Comparison of ENCODE assay signal across 21 cellular contexts in the genomic region with DNA sequence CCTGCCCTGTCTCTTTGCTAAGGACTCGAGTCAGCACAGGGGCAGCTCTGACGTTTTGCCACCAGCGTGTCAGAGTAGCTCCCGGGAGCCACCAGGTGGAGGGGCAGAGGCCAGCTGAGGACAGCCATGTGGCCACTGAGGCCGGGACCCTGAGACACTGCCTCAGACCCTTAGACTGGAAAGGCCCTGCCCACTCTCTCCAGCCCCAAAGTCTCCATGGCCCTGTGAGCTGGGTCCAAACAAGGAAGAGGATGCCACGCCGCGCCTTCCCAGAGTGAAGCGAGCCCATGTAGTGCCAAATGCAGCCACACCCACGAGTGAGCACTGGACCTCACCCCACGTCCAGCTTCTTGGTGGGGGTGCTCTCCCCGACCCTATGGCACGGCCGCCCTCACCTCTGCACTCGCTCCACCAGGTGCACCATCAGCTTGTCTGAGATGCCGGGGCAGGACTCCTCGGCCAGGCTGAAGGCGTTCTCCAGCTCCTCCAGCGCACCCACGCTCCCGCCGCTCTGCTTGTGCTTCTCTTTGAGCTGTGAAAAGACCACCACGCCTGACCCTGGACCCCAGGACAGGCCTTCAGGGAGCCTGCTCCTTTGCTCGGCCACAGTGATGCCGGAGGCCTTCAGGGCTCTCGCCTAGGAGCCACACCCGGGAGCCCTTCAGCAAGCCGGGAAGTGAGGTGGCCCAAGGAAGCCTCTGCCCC.
"Had no signal": no experiment of that assay in that cellular context is flagged by ENCODE, and none has a peak within 500 bp of the region (broad histone marks: within the 10 kb centered on the region; RNA-seq: fewer than 3 reads in every experiment).

No MANE protein-coding gene starts in this region.

- H3K4me1 Mint-ChIP-seq: activated B cell treated with CpG ODN at 0.5 μM for 24 hours; activated CD4-positive, alpha-beta T cell treated with anti-CD3 and anti-CD28 coated beads, Interleukin-2, amount 10 ng/mL, durations not matched to agents 24 days and 14 days; activated CD8-positive, alpha-beta memory T cell treated with anti-CD3 and anti-CD28 coated beads, Interleukin-2, amount 10 ng/mL, durations not matched to agents 7 days and 5 days; activated naive CD4-positive, alpha-beta T cell treated with anti-CD3 and anti-CD28 coated beads, Interleukin-2, amount 50 U/mL, for 24 hours; T-cell had no signal

- H3K27ac Mint-ChIP-seq: activated B cell treated with CpG ODN at 0.5 μM for 24 hours; activated CD4-positive, alpha-beta T cell treated with anti-CD3 and anti-CD28 coated beads, Interleukin-2, amount 10 ng/mL, durations not matched to agents 24 days and 14 days; activated CD8-positive, alpha-beta memory T cell treated with anti-CD3 and anti-CD28 coated beads, Interleukin-2, amount 10 ng/mL, durations not matched to agents 7 days and 5 days; activated naive CD4-positive, alpha-beta T cell treated with anti-CD3 and anti-CD28 coated beads, Interleukin-2, amount 50 U/mL, for 24 hours; activated T-cell treated with anti-CD3 and anti-CD28 coated beads, Interleukin-2, amount 50 U/mL, for 24 hours; activated T-helper 1 cell treated with anti-CD3 and anti-CD28 coated beads, Interleukin-12 subunit alpha, Interleukin-12 subunit beta, Interleukin-2, Interleukin-4 antibody, amounts not matched to agents 30 ng/mL and 10 ng/mL and 1 ng/mL, durations not matched to agents 14 hours and 24 hours and 36 hours; T-cell had no signal

- H3K36me3 ChIP-seq: breast epithelium had no signal

- H3K36me3 Mint-ChIP-seq: activated CD8-positive, alpha-beta memory T cell treated with anti-CD3 and anti-CD28 coated beads, Interleukin-2, amount 10 ng/mL, durations not matched to agents 7 days and 5 days; activated naive CD4-positive, alpha-beta T cell treated with anti-CD3 and anti-CD28 coated beads, Interleukin-2, amount 50 U/mL, for 24 hours had no signal

- H3K4me1 ChIP-seq: breast epithelium had no signal

- ATAC-seq: activated CD8-positive, alpha-beta memory T cell treated with anti-CD3 and anti-CD28 coated beads, Interleukin-2, amount 10 ng/mL, durations not matched to agents 7 days and 5 days; PC-3; T-cell had no signal

- H3K4me3 Mint-ChIP-seq: activated B cell treated with CpG ODN at 0.5 μM for 24 hours; activated CD4-positive, alpha-beta T cell treated with anti-CD3 and anti-CD28 coated beads, Interleukin-2, amount 10 ng/mL, durations not matched to agents 24 days and 14 days; activated CD8-positive, alpha-beta memory T cell treated with anti-CD3 and anti-CD28 coated beads, Interleukin-2, amount 10 ng/mL, durations not matched to agents 7 days and 5 days; activated naive CD4-positive, alpha-beta T cell treated with anti-CD3 and anti-CD28 coated beads, Interleukin-2, amount 50 U/mL, for 24 hours; activated T-cell treated with anti-CD3 and anti-CD28 coated beads, Interleukin-2, amount 50 U/mL, for 24 hours; activated T-helper 1 cell treated with anti-CD3 and anti-CD28 coated beads, Interleukin-12 subunit alpha, Interleukin-12 subunit beta, Interleukin-2, Interleukin-4 antibody, amounts not matched to agents 30 ng/mL and 10 ng/mL and 1 ng/mL, durations not matched to agents 14 hours and 24 hours and 36 hours; T-cell had no signal

- H3K4me3 ChIP-seq: breast epithelium, SK-N-MC had no signal

- DNase-seq: activated B cell treated with CpG ODN at 0.5 μM for 24 hours; activated CD4-positive, alpha-beta T cell treated with anti-CD3 and anti-CD28 coated beads for 1 hour; activated CD4-positive, alpha-beta T cell treated with anti-CD3 and anti-CD28 coated beads, Interleukin-2, amount 10 ng/mL, durations not matched to agents 24 days and 14 days; activated CD4-positive, alpha-beta T cell treated with anti-CD3 and anti-CD28 coated beads, Interleukin-2, amount 50 U/mL, for 48 hours; activated CD8-positive, alpha-beta memory T cell treated with anti-CD3 and anti-CD28 coated beads, Interleukin-2, amount 10 ng/mL, durations not matched to agents 7 days and 5 days; activated effector memory CD4-positive, alpha-beta T cell treated with Interleukin-2 at 50 U/mL for 16 hours; activated naive CD4-positive, alpha-beta T cell; activated T-cell treated with anti-CD3 and anti-CD28 coated beads, Interleukin-2, amount 50 U/mL, for 24 hours; aorta; MM.1S; NCI-H1105; NCI-H1436; NCI-H1694 treated with DMSO at 0.1 percent for 48 hours; PC-3; T-cell; T-helper 2 cell; T1000 had no signal

- H3K9me3 Mint-ChIP-seq: activated B cell treated with CpG ODN at 0.5 μM for 24 hours; activated CD4-positive, alpha-beta T cell treated with anti-CD3 and anti-CD28 coated beads, Interleukin-2, amount 10 ng/mL, durations not matched to agents 24 days and 14 days; activated naive CD4-positive, alpha-beta T cell treated with anti-CD3 and anti-CD28 coated beads, Interleukin-2, amount 50 U/mL, for 24 hours; activated T-cell treated with anti-CD3 and anti-CD28 coated beads, Interleukin-2, amount 50 U/mL, for 24 hours; activated T-helper 1 cell treated with anti-CD3 and anti-CD28 coated beads, Interleukin-12 subunit alpha, Interleukin-12 subunit beta, Interleukin-2, Interleukin-4 antibody, amounts not matched to agents 30 ng/mL and 10 ng/mL and 1 ng/mL, durations not matched to agents 14 hours and 24 hours and 36 hours; T-cell had no signal

- H3K27me3 ChIP-seq: breast epithelium had no signal

- H3K9me3 ChIP-seq: breast epithelium had no signal

- H3K27ac ChIP-seq: breast epithelium, SK-N-MC had no signal

- H3K27me3 Mint-ChIP-seq: activated B cell treated with CpG ODN at 0.5 μM for 24 hours; activated CD4-positive, alpha-beta T cell treated with anti-CD3 and anti-CD28 coated beads, Interleukin-2, amount 10 ng/mL, durations not matched to agents 24 days and 14 days; activated CD8-positive, alpha-beta memory T cell treated with anti-CD3 and anti-CD28 coated beads, Interleukin-2, amount 10 ng/mL, durations not matched to agents 7 days and 5 days; activated naive CD4-positive, alpha-beta T cell treated with anti-CD3 and anti-CD28 coated beads, Interleukin-2, amount 50 U/mL, for 24 hours; activated T-cell treated with anti-CD3 and anti-CD28 coated beads, Interleukin-2, amount 50 U/mL, for 24 hours; T-cell had no signal
